In genomic region chr15:45088801-45089711, GRCh38 we compare ENCODE assay signal across 19 cellular contexts. TPM values are rescaled to one million over a fixed set of nuclear protein-coding genes. Genes with fewer than 3 reads are reported as not detected.
DNase-seq lines count a peak whose midpoint lies in the region; ATAC-seq and TF ChIP-seq lines count a peak whose summit lies in the region.
"Had no signal": no experiment of that assay in that cellular context is flagged by ENCODE, and none has a peak within 500 bp of the region (broad histone marks: within the 10 kb centered on the region; RNA-seq: fewer than 3 reads in every experiment).

No MANE protein-coding gene starts in this region.

- CTCF ChIA-PET in IMR-90 (lab: Yijun Ruan, JAX): interaction anchor here (3.0 kb wide), 1 partner anchor 29 kb away, joined by 14 read pairs; no protein-coding TSS in a partner anchor

- no peak for TF ChIP-seq RAD21 in IMR-90 (IDR thresholded peaks at IDR 0.05; ENCODE audit: low read length)

- H4K8ac ChIP-seq in IMR-90 (ENCODE audit: low read depth in 2 of 2, low read length in 2 of 2): no peak overlapping the region

- intact Hi-C loops in IMR-90 (cut with micrococcal nuclease): no loop called here

- H4K5ac ChIP-seq in IMR-90 (ENCODE audit: low read depth, low read length): no peak overlapping the region

- no peak overlapping the region for H4K91ac ChIP-seq in IMR-90 (ENCODE audit: insufficient read depth, low read depth, low read length)

- H3K4me2 ChIP-seq in IMR-90 (ENCODE audit: low read depth, low read length): no peak overlapping the region
- H3K4me2 ChIP-seq: KMS-11 had no signal

- DNase-seq in AG20443 (ENCODE audit: low spot score) (peak; percentile 20), IMR-90 (no peak), fibroblast of villous mesenchyme (ENCODE audit: low read depth) (peak; percentile 91), MV-4-11 (lab: John Stamatoyannopoulos, UW) (no peak)
- DNase-seq: activated CD8-positive, alpha-beta T cell treated with anti-CD3 and anti-CD28 coated beads, Interleukin-2, amount 10 ng/mL, durations not matched to agents 7 days and 5 days; CD4-positive, alpha-beta T cell; DND-41; effector CD4-positive, alpha-beta T cell; hypothalamus; kidney glomerular epithelial cell; NCI-H2171 treated with DMSO at 0.1 percent for 48 hours; occipital lobe; right cardiac atrium; T-cell had no signal

- H3K9me1 ChIP-seq in IMR-90 (ENCODE audit: insufficient read depth, low read length): peaks cover 9% of the 10 kb centered on the region

- BruUV-seq in IMR-90 (replicated peaks; lab: Mats Ljungman, UMichigan): no TSS peak

- peaks cover 33% of the 10 kb centered on the region for H3K27me3 ChIP-seq in IMR-90 (ENCODE audit: control insufficient read depth, insufficient read depth, low read length)

- in situ Hi-C loops in IMR-90 (cut with MboI; ENCODE audit: low sequenced_read_pairs): no loop called here

- no peaks in the 10 kb centered on the region for H4K20me1 ChIP-seq in IMR-90 (ENCODE audit: insufficient read depth, low read length)

- no peak overlapping the region for H2BK20ac ChIP-seq in IMR-90 (ENCODE audit: low read depth, low read length)

- no peaks in the 10 kb centered on the region for H3K9me3 ChIP-seq in IMR-90 (ENCODE audit: control insufficient read depth, insufficient read depth, low read length)

- H3K4me1 ChIP-seq in IMR-90 (ENCODE audit: control insufficient read depth, insufficient read depth, low read length): peaks cover 10% of the 10 kb centered on the region; the same call in 1 of the 2 replicates

- H3K14ac ChIP-seq in IMR-90 (replicated peaks; ENCODE audit: low read depth, low read length): no peak overlapping the region

- no peak overlapping the region for H2BK120ac ChIP-seq in IMR-90 (ENCODE audit: low read depth, low read length)

- H3K27ac ChIP-seq in IMR-90 (ENCODE audit: insufficient read depth, low read length): no peak overlapping the region
- H3K27ac ChIP-seq: KMS-11 had no signal

- H3K18ac ChIP-seq in IMR-90 (ENCODE audit: low read depth, low read length): no peak overlapping the region

- H3K36me3 ChIP-seq in IMR-90 (ENCODE audit: control insufficient read depth, insufficient read depth, low read length): no peaks in the 10 kb centered on the region

- H3K79me1 ChIP-seq in IMR-90 (ENCODE audit: low read depth in 1 of 2, low read length in 2 of 2): no peaks in the 10 kb centered on the region

- ATAC-seq in IMR-90 (ENCODE audit: low read depth) (no peak), HG03108 (IDR thresholded peaks at IDR 0.05; ENCODE audit: unreplicated experiment) (no peak), GM21825 (IDR thresholded peaks at IDR 0.05; ENCODE audit: unreplicated experiment) (no peak)
- ATAC-seq: activated CD8-positive, alpha-beta T cell treated with anti-CD3 and anti-CD28 coated beads, Interleukin-2, amount 10 ng/mL, durations not matched to agents 7 days and 5 days; T-cell had no signal

- H3K9ac ChIP-seq in IMR-90 (ENCODE audit: low read depth, low read length): no peak overlapping the region
- H3K9ac ChIP-seq: KMS-11 had no signal

- H2AK5ac ChIP-seq in IMR-90 (ENCODE audit: low read depth, low read length): no peak overlapping the region

- H3K23ac ChIP-seq in IMR-90 (ENCODE audit: low read depth, low read length): peak overlapping the region; percentile 7; the same call in 1 of the 2 replicates

- 40% methylated on average over 1 of the region's 10 CpGs; no CpG with 5 or more reads in 1 of the 2 experiments for WGBS in IMR-90 (ENCODE audit: extremely low coverage in 2 of 2, insufficient read length in 1 of 2), 2 experiments

- H3K4me3 ChIP-seq in IMR-90 (ENCODE audit: insufficient read depth, low read depth, low read length): no peak overlapping the region
- H3K4me3 ChIP-seq in fibroblast of villous mesenchyme (ENCODE audit: low read depth, low read length): no peak overlapping the region

- TF ChIP-seq CTCF in IMR-90 (conservative IDR thresholded peaks at IDR 0.05; ENCODE audit: low read depth, low read length): no peak
- TF ChIP-seq CTCF in fibroblast of villous mesenchyme (IDR thresholded peaks at IDR 0.05; ENCODE audit: insufficient read depth, low read depth, low read length): no peak

- no peak overlapping the region for H3K4ac ChIP-seq in IMR-90 (ENCODE audit: low read depth, low read length)

- H2AK9ac ChIP-seq in IMR-90 (replicated peaks; ENCODE audit: low read depth, low read length, poor library complexity): peak overlapping the region; percentile 46

- no peak for TF ChIP-seq POLR2A in IMR-90 (IDR thresholded peaks at IDR 0.05; ENCODE audit: low read depth, low read length)

- H2BK5ac ChIP-seq in IMR-90 (ENCODE audit: low read depth, low read length, poor library complexity, severe bottlenecking): no peak overlapping the region

- no peak overlapping the region for H3K56ac ChIP-seq in IMR-90 (ENCODE audit: extremely low read depth, insufficient read depth, low read length)

- POLR2A ChIA-PET in IMR-90 (lab: Charles Lee; ENCODE audit: unreplicated experiment): no interaction called here

- dilution Hi-C loops in IMR-90 (cut with HindIII; ENCODE audit: low sequenced_read_pairs, unreplicated experiment): no loop called here

- H2AFZ ChIP-seq in IMR-90 (replicated peaks; ENCODE audit: low read length, poor library complexity): no peak overlapping the region

- no peak overlapping the region for H2BK15ac ChIP-seq in IMR-90 (ENCODE audit: low read depth, low read length)

TF ChIP-seq in IMR-90, 13 proteins besides CTCF, POLR2A, EP300 and RAD21:
- TF ChIP-seq CEBPB (IDR thresholded peaks at IDR 0.05; ENCODE audit: low read depth, low read length) (no peak), MAFK (IDR thresholded peaks at IDR 0.05; ENCODE audit: low read depth, low read length) (no peak), MAZ (IDR thresholded peaks at IDR 0.05; ENCODE audit: borderline replicate concordance, low read depth, low read length) (no peak)

RNA-seq across cellular contexts. Expression of gene DUOX2, which starts 24.9 kb away (rescaled TPM):
- not detected in 2 replicates for total RNA-seq in IMR-90 (2012; rRNA removed)
- polyA plus RNA-seq in IMR-90 (2012; rRNA removed): 0.03 TPM in 1 of 2 replicates, not detected in the other
- polyA plus RNA-seq in IMR-90 (2012; cell fraction: cytosol; rRNA removed): under 0.01 TPM in 1 of 2 replicates, not detected in the other
- polyA plus RNA-seq in IMR-90 (2012; cell fraction: nucleus; rRNA removed; ENCODE audit: low replicate concordance): 0.08 and 0.22 TPM in 2 replicates
- total RNA-seq in fibroblast of villous mesenchyme: not detected in 2 replicates
- total RNA-seq: activated CD8-positive, alpha-beta T cell treated with anti-CD3 and anti-CD28 coated beads, Interleukin-2, amount 10 ng/mL, durations not matched to agents 7 days and 5 days; activated T-helper 1 cell treated with anti-CD3 and anti-CD28 coated beads, Interleukin-12 subunit alpha, Interleukin-12 subunit beta, Interleukin-2, Interleukin-4 antibody, amounts not matched to agents 30 ng/mL and 10 ng/mL and 1 ng/mL, durations not matched to agents 14 hours and 24 hours and 36 hours; fibroblast of lung; occipital lobe had no signal
- polyA plus RNA-seq: fibroblast of lung had no signal

RNA-seq across cellular contexts. Expression of gene DUOXA2, which starts 25.1 kb away (rescaled TPM):
- not detected in 2 replicates for total RNA-seq in IMR-90 (2012; rRNA removed)
- polyA plus RNA-seq in IMR-90 (2012; rRNA removed): not detected in 2 replicates
- polyA plus RNA-seq in IMR-90 (2012; cell fraction: cytosol; rRNA removed): not detected in 2 replicates
- polyA plus RNA-seq in IMR-90 (2012; cell fraction: nucleus; rRNA removed; ENCODE audit: low replicate concordance): 0.03 TPM in 1 of 2 replicates, not detected in the other
- not detected in 2 replicates for total RNA-seq in fibroblast of villous mesenchyme
- total RNA-seq: activated CD8-positive, alpha-beta T cell treated with anti-CD3 and anti-CD28 coated beads, Interleukin-2, amount 10 ng/mL, durations not matched to agents 7 days and 5 days; activated T-helper 1 cell treated with anti-CD3 and anti-CD28 coated beads, Interleukin-12 subunit alpha, Interleukin-12 subunit beta, Interleukin-2, Interleukin-4 antibody, amounts not matched to agents 30 ng/mL and 10 ng/mL and 1 ng/mL, durations not matched to agents 14 hours and 24 hours and 36 hours; CD4-positive, alpha-beta T cell; fibroblast of lung; occipital lobe; right cardiac atrium; T-cell had no signal
- polyA plus RNA-seq: fibroblast of lung had no signal

RNA-seq across cellular contexts. Expression of gene DUOXA1, which starts 40.6 kb away (rescaled TPM):
- total RNA-seq in IMR-90 (2012; rRNA removed) (not detected in 2 replicates), fibroblast of villous mesenchyme (not detected in 2 replicates)
- 0.02 TPM in 1 of 2 replicates, not detected in the other for polyA plus RNA-seq in IMR-90 (2012; rRNA removed)
- polyA plus RNA-seq in IMR-90 (2012; cell fraction: cytosol; rRNA removed): 0.02 and 0.10 TPM in 2 replicates
- 0.06 and 0.07 TPM in 2 replicates for polyA plus RNA-seq in IMR-90 (2012; cell fraction: nucleus; rRNA removed; ENCODE audit: low replicate concordance)
- total RNA-seq: activated CD8-positive, alpha-beta T cell treated with anti-CD3 and anti-CD28 coated beads, Interleukin-2, amount 10 ng/mL, durations not matched to agents 7 days and 5 days; activated T-helper 1 cell treated with anti-CD3 and anti-CD28 coated beads, Interleukin-12 subunit alpha, Interleukin-12 subunit beta, Interleukin-2, Interleukin-4 antibody, amounts not matched to agents 30 ng/mL and 10 ng/mL and 1 ng/mL, durations not matched to agents 14 hours and 24 hours and 36 hours; fibroblast of lung had no signal
- polyA plus RNA-seq: fibroblast of lung had no signal

RNA-seq across cellular contexts. Expression of gene DUOX1, which starts 40.7 kb away (rescaled TPM):
- total RNA-seq in IMR-90 (2012; rRNA removed) (not detected in 2 replicates), fibroblast of villous mesenchyme (not detected in 2 replicates)
- not detected in 2 replicates for polyA plus RNA-seq in IMR-90 (2012; rRNA removed)
- polyA plus RNA-seq in IMR-90 (2012; cell fraction: cytosol; rRNA removed): 0.01 TPM in 1 of 2 replicates, not detected in the other
- polyA plus RNA-seq in IMR-90 (2012; cell fraction: nucleus; rRNA removed; ENCODE audit: low replicate concordance): 0.02 TPM in 2 replicates
- total RNA-seq: activated CD8-positive, alpha-beta T cell treated with anti-CD3 and anti-CD28 coated beads, Interleukin-2, amount 10 ng/mL, durations not matched to agents 7 days and 5 days; fibroblast of lung; occipital lobe had no signal
- polyA plus RNA-seq: fibroblast of lung had no signal

Comparison
In these comparisons a context has a peak if more than half of its experiments do, and no peak if none do; other contexts are left out.
1. DNase-seq: peak in AG20443 (single experiment) and fibroblast of villous mesenchyme (single experiment); none in IMR-90 (single experiment) and MV-4-11 (single experiment).